28 cellular contexts compared by ENCODE assay signal in genomic region chr13:90395348-90395747, GRCh38.
"Had no signal": no experiment of that assay in that cellular context is flagged by ENCODE, and none has a peak within 500 bp of the region (broad histone marks: within the 10 kb centered on the region; RNA-seq: fewer than 3 reads in every experiment).

No MANE protein-coding gene starts in this region.

- H3K27ac ChIP-seq: colonic mucosa, coronary artery, dorsolateral prefrontal cortex, epithelial cell of prostate, esophagus muscularis mucosa, esophagus squamous epithelium, foreskin keratinocyte, gastrocnemius medialis, gastroesophageal sphincter, heart left ventricle, heart right ventricle had no signal

- H3K27me3 ChIP-seq: colonic mucosa, dorsolateral prefrontal cortex, esophagus muscularis mucosa, esophagus squamous epithelium, foreskin keratinocyte, gastrocnemius medialis, gastroesophageal sphincter, heart left ventricle, heart right ventricle had no signal

- DNase-seq: colonic mucosa; cortex of kidney; dermis blood vessel endothelial cell; dorsolateral prefrontal cortex; effector CD4-positive, alpha-beta T cell; effector CD8-positive, alpha-beta T cell; effector memory CD4-positive, alpha-beta T cell; effector memory CD8-positive, alpha-beta T cell; endodermal cell; erythroblast; esophagus squamous epithelium; foreskin fibroblast; foreskin keratinocyte; foreskin melanocyte; gastrocnemius medialis; glutamatergic neuron; head of caudate nucleus; heart left ventricle; heart right ventricle had no signal

- H3K4me3 ChIP-seq: colonic mucosa, coronary artery, dorsolateral prefrontal cortex, esophagus muscularis mucosa, esophagus squamous epithelium, gastrocnemius medialis, gastroesophageal sphincter, heart left ventricle, heart right ventricle had no signal

- H3K9me3 ChIP-seq: colonic mucosa, gastrocnemius medialis had no signal

- FAIRE-seq: colon, endometrium, endothelial cell of umbilical vein, frontal cortex had no signal

- ATAC-seq: effector memory CD8-positive, alpha-beta T cell; esophagus mucosa; foreskin keratinocyte; gastrocnemius medialis; gastroesophageal sphincter; heart left ventricle; heart right ventricle had no signal

- H3K4me1 ChIP-seq: colonic mucosa, esophagus muscularis mucosa, esophagus squamous epithelium, foreskin keratinocyte, gastrocnemius medialis, gastroesophageal sphincter, heart left ventricle, heart right ventricle had no signal

- H3K36me3 ChIP-seq: colonic mucosa, esophagus muscularis mucosa, esophagus squamous epithelium, gastrocnemius medialis, gastroesophageal sphincter, heart left ventricle, heart right ventricle had no signal
